27 cellular contexts compared by ENCODE assay signal in genomic region chr7:121219031-121219430, GRCh38.
"Had no signal": no experiment of that assay in that cellular context is flagged by ENCODE, and none has a peak within 500 bp of the region (broad histone marks: within the 10 kb centered on the region; RNA-seq: fewer than 3 reads in every experiment).

No MANE protein-coding gene starts in this region.

- H3K36me3 ChIP-seq: adrenal gland, ascending aorta, gastrocnemius medialis, pancreas, right atrium auricular region, thyroid gland, upper lobe of right lung had no signal

- H3K27me3 Mint-ChIP-seq: stimulated activated naive CD8-positive, alpha-beta T cell treated with anti-CD3 and anti-CD28 coated beads, Interleukin-15, Interleukin-2, amounts not matched to agents 100 ng/mL and 50 ng/mL, for 24 hours had no signal

- ATAC-seq: activated T-cell treated with anti-CD3 and anti-CD28 coated beads, Interleukin-2, amount 50 U/mL, for 4 hours; gastrocnemius medialis; left ventricle myocardium superior; pancreas; psoas muscle; upper lobe of right lung had no signal

- H3K27me3 ChIP-seq: adrenal gland, ascending aorta, gastrocnemius medialis, pancreas, right atrium auricular region, thyroid gland, upper lobe of right lung had no signal

- H3K9me3 ChIP-seq: adrenal gland, gastrocnemius medialis, pancreas, psoas muscle, thyroid gland, upper lobe of right lung had no signal

- H3K4me3 Mint-ChIP-seq: activated naive CD8-positive, alpha-beta T cell; activated T-cell treated with anti-CD3 and anti-CD28 coated beads, Interleukin-2, amount 50 U/mL, for 4 hours; nephron; stimulated activated naive CD8-positive, alpha-beta T cell treated with anti-CD3 and anti-CD28 coated beads, Interleukin-15, Interleukin-2, amounts not matched to agents 100 ng/mL and 50 ng/mL, for 24 hours had no signal

- DNase-seq: activated CD4-positive, alpha-beta T cell treated with anti-CD3 and anti-CD28 coated beads for 4 hours; activated CD4-positive, alpha-beta T cell treated with anti-CD3 and anti-CD28 coated beads, Interleukin-2, amount 50 U/mL, for 48 hours; activated CD4-positive, CD25-positive, alpha-beta regulatory T cell; activated CD8-positive, alpha-beta memory T cell treated with anti-CD3 and anti-CD28 coated beads, Interleukin-2, amount 50 U/mL, for 48 hours; activated naive CD4-positive, alpha-beta T cell; activated T-cell treated with anti-CD3 and anti-CD28 coated beads, Interleukin-2, amount 50 U/mL, for 4 hours; adrenal gland; cerebellar nuclear complex; gastrocnemius medialis; head of caudate nucleus; hypothalamus; left ventricle myocardium superior; mammary epithelial cell; pancreas; psoas muscle; stimulated activated CD4-positive, alpha-beta T cell treated with anti-CD3 and anti-CD28 coated beads, Interleukin-4, amount 100 ng/mL, for 24 hours; substantia nigra; thyroid gland; upper lobe of right lung had no signal

- H3K4me1 ChIP-seq: adrenal gland, ascending aorta, pancreas, psoas muscle, right atrium auricular region, thyroid gland, upper lobe of right lung had no signal

- H3K27ac ChIP-seq: adrenal gland, ascending aorta, coronary artery, gastrocnemius medialis, pancreas, psoas muscle, right atrium auricular region, thyroid gland, upper lobe of right lung had no signal

- H3K4me3 ChIP-seq: adrenal gland, ascending aorta, coronary artery, gastrocnemius medialis, pancreas, psoas muscle, right atrium auricular region, thyroid gland, upper lobe of right lung had no signal

- H3K27ac Mint-ChIP-seq: activated naive CD8-positive, alpha-beta T cell; activated T-helper 2 cell treated with anti-CD3 and anti-CD28 coated beads, Interferon-gamma antibody, Interleukin-2, Interleukin-4, amounts not matched to agents 10 μg/mL and 5 μg/mL and 100 μg/mL, durations not matched to agents 14 hours and 24 hours and 36 hours; nephron; stimulated activated naive CD8-positive, alpha-beta T cell treated with anti-CD3 and anti-CD28 coated beads, Interleukin-15, Interleukin-2, amounts not matched to agents 100 ng/mL and 50 ng/mL, for 24 hours had no signal

- FAIRE-seq: islet of Langerhans, pancreas had no signal

- H3K9me3 Mint-ChIP-seq: activated T-cell treated with anti-CD3 and anti-CD28 coated beads, Interleukin-2, amount 50 U/mL, for 4 hours; activated T-helper 2 cell treated with anti-CD3 and anti-CD28 coated beads, Interferon-gamma antibody, Interleukin-2, Interleukin-4, amounts not matched to agents 10 μg/mL and 5 μg/mL and 100 μg/mL, durations not matched to agents 14 hours and 24 hours and 36 hours; stimulated activated naive CD8-positive, alpha-beta T cell treated with anti-CD3 and anti-CD28 coated beads, Interleukin-15, Interleukin-2, amounts not matched to agents 100 ng/mL and 50 ng/mL, for 24 hours had no signal

- H3K4me1 Mint-ChIP-seq: nephron had no signal

- H3K36me3 Mint-ChIP-seq: activated naive CD8-positive, alpha-beta T cell had no signal
